ENCODE assay signal across 11 cellular contexts in the genomic region with DNA sequence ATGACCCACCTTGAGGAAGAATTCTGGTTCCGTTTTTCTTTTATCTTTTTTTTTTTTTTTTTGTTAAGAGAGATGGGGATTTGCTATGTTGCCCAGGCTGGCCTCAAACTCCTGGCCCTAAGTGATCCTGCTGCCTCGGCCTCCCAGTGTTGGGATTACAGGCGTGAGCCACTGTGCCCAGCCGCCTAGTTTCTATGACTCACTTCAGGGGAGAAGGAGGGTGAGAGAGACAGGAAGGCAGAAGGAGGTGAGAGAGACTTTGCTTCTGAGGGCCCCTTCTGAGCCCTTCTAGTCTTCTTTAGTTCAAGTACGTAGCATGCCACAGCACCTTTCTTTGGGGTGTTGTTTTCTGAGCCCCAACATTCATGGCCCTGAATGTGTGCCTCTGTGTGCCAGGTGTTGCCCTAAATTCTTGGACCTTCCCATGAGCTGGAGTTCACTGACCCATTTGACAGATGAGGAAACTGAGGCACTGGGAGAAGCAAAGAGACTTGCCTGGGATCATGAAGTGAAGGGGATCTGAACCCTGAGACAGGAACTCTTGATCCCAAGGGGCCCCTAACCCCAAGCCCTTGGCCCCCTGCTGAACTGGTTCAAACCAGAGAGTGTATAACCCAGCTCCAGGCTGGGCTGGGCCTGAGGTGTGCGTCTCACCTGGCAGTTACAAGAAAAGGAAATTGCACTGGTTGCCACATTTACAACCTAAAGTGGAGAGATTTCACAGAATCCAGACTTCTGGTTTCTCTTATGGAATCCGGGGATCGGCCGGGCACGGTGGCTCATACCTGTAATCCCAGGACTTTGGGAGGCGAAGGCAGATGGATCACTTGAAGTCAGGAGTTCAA. TPM values are rescaled to one million over a fixed set of nuclear protein-coding genes. Genes with fewer than 3 reads are reported as not detected.
A peak's percentile ranks its signal among the peaks of the same experiment; 100 is the strongest.
DNase-seq lines count a peak whose midpoint lies in the region; ATAC-seq and TF ChIP-seq lines count a peak whose summit lies in the region.
"Had no signal": no experiment of that assay in that cellular context is flagged by ENCODE, and none has a peak within 500 bp of the region (broad histone marks: within the 10 kb centered on the region; RNA-seq: fewer than 3 reads in every experiment).

No MANE protein-coding gene starts in this region.

- peaks cover 0 to 8% (median 3%) of the 10 kb centered on the region in 4 donors for H3K36me3 ChIP-seq in upper lobe of left lung
- H3K36me3 ChIP-seq: thyroid gland had no signal

- ATAC-seq in activated CD8-positive, alpha-beta T cell treated with anti-CD3 and anti-CD28 coated beads for 36 hours: peak; percentile 42
- ATAC-seq in upper lobe of left lung (ENCODE audit: low FRiP score in 2 of 2) (no peak), HG03571 (IDR thresholded peaks at IDR 0.05; ENCODE audit: unreplicated experiment) (no peak), HG03025 (IDR thresholded peaks at IDR 0.05; ENCODE audit: low FRiP score, unreplicated experiment) (no peak)
- ATAC-seq: gastroesophageal sphincter had no signal

- H3K4me1 ChIP-seq in upper lobe of left lung: peaks cover 66 to 81% (median 68%) of the 10 kb centered on the region in 4 donors

- peak overlapping the region; percentile 33 for H3K4me3 Mint-ChIP-seq in activated CD8-positive, alpha-beta T cell treated with anti-CD3 and anti-CD28 coated beads for 36 hours

- no peaks in the 10 kb centered on the region for H3K27me3 ChIP-seq in upper lobe of left lung
- H3K27me3 ChIP-seq: gastroesophageal sphincter, thyroid gland had no signal

- CTCF ChIA-PET in activated CD8-positive, alpha-beta T cell treated with anti-CD3 and anti-CD28 coated beads for 36 hours (lab: Charles Lee): interaction anchor here (1.9 to 40.2 kb wide), 3 partner anchors 17 to 24 kb away, joined by 6 to 1222 read pairs (median 39); a partner anchor contains a TSS

- H3K4me3 ChIP-seq in upper lobe of left lung: no peak overlapping the region
- H3K4me3 ChIP-seq: gastroesophageal sphincter, thyroid gland had no signal

- peak; percentile 53 for DNase-seq in stimulated activated CD4-positive, alpha-beta T cell treated with anti-CD3 and anti-CD28 coated beads, Interleukin-15, amount 100 ng/mL, for 24 hours
- DNase-seq in stimulated activated CD4-positive, alpha-beta T cell treated with anti-CD3 and anti-CD28 coated beads, Interleukin-4, amount 100 ng/mL, for 1 hour: no peak
- DNase-seq in activated CD8-positive, alpha-beta T cell treated with anti-CD3 and anti-CD28 coated beads for 36 hours: peak; percentile 53
- DNase-seq in glomerular visceral epithelial cell (ENCODE audit: extremely low spot score) (peak; percentile 42), upper lobe of left lung (no peak)
- no peak for DNase-seq in activated effector memory CD4-positive, alpha-beta T cell treated with anti-CD3 and anti-CD28 coated beads, Interleukin-2, amount 50 U/mL, for 16 hours
- DNase-seq: NCI-H748 treated with DMSO at 0.1 percent for 48 hours, thyroid gland had no signal

- no peak for TF ChIP-seq POLR2A in upper lobe of left lung (IDR thresholded peaks at IDR 0.05)

- peaks cover 36% of the 10 kb centered on the region for H3K36me3 Mint-ChIP-seq in activated CD8-positive, alpha-beta T cell treated with anti-CD3 and anti-CD28 coated beads for 36 hours (ENCODE audit: low read depth)

- WGBS in upper lobe of left lung, 2 donors: 71 to 82% methylated on average over 11 of the region's 11 CpGs

- peaks cover 69% of the 10 kb centered on the region for H3K4me1 Mint-ChIP-seq in activated CD8-positive, alpha-beta T cell treated with anti-CD3 and anti-CD28 coated beads for 36 hours (ENCODE audit: low read depth)

- H3K9me3 Mint-ChIP-seq in activated CD8-positive, alpha-beta T cell treated with anti-CD3 and anti-CD28 coated beads for 36 hours: no peaks in the 10 kb centered on the region

- TF ChIP-seq CTCF in activated CD8-positive, alpha-beta T cell treated with anti-CD3 and anti-CD28 coated beads for 36 hours (IDR thresholded peaks at IDR 0.05): no peak
- TF ChIP-seq CTCF in upper lobe of left lung (IDR thresholded peaks at IDR 0.05): no peak

- H3K27me3 Mint-ChIP-seq in activated CD8-positive, alpha-beta T cell treated with anti-CD3 and anti-CD28 coated beads for 36 hours: no peaks in the 10 kb centered on the region

- POLR2A ChIA-PET in activated CD8-positive, alpha-beta T cell treated with anti-CD3 and anti-CD28 coated beads for 36 hours (lab: Charles Lee): interaction anchor here (1.0 to 14.9 kb wide), 7 partner anchors 9 to 66 kb away, joined by 3 to 225 read pairs (median 7); a partner anchor contains a TSS

- intact Hi-C loops in activated CD8-positive, alpha-beta T cell treated with anti-CD3 and anti-CD28 coated beads for 36 hours (cut with micrococcal nuclease): no loop called here

- peak overlapping the region; percentile 85 for H3K27ac Mint-ChIP-seq in activated CD8-positive, alpha-beta T cell treated with anti-CD3 and anti-CD28 coated beads for 36 hours

- H3K9me3 ChIP-seq in upper lobe of left lung: no peaks in the 10 kb centered on the region
- H3K9me3 ChIP-seq: gastroesophageal sphincter, thyroid gland had no signal

- TF ChIP-seq EP300 in upper lobe of left lung (IDR thresholded peaks at IDR 0.05): no peak

- peak overlapping the region in 3 of 4 donors; percentile 35 to 89 (median 87) for H3K27ac ChIP-seq in upper lobe of left lung
- H3K27ac ChIP-seq: gastroesophageal sphincter had no signal

RNA-seq across cellular contexts. Expression of a gene that starts 20.8 kb away (rescaled TPM):
- 10 to 100 TPM; 48.7 to 52.7 TPM for total RNA-seq in activated CD8-positive, alpha-beta T cell treated with anti-CD3 and anti-CD28 coated beads for 36 hours
- total RNA-seq in upper lobe of left lung: 100 to 1,000 TPM in 1 of 6 donors, 10 to 100 TPM in 5; 24.8 to 128 (median 52.5) TPM

RNA-seq across cellular contexts. Expression of a gene that starts 57.7 kb away (rescaled TPM):
- 1 to 10 TPM; 1.2 to 1.7 TPM for total RNA-seq in activated CD8-positive, alpha-beta T cell treated with anti-CD3 and anti-CD28 coated beads for 36 hours
- total RNA-seq in upper lobe of left lung: 10 to 100 TPM in 5 of 6 donors, 1 to 10 TPM in 1; 9.1 to 24.6 (median 21.2) TPM

Comparison
In these comparisons a context has a peak if more than half of its experiments do, and no peak if none do; other contexts are left out.
1. DNase-seq: peak in stimulated activated CD4-positive, alpha-beta T cell treated with anti-CD3 and anti-CD28 coated beads, Interleukin-15, amount 100 ng/mL, for 24 hours (single experiment), activated CD8-positive, alpha-beta T cell treated with anti-CD3 and anti-CD28 coated beads for 36 hours (single experiment) and glomerular visceral epithelial cell (single experiment); none in stimulated activated CD4-positive, alpha-beta T cell treated with anti-CD3 and anti-CD28 coated beads, Interleukin-4, amount 100 ng/mL, for 1 hour (single experiment), upper lobe of left lung (0 of 2) and activated effector memory CD4-positive, alpha-beta T cell treated with anti-CD3 and anti-CD28 coated beads, Interleukin-2, amount 50 U/mL, for 16 hours (single experiment).